In genomic region chr6:52511572-52512151, GRCh38 we compare ENCODE assay signal across 10 cellular contexts.
DNase-seq lines count a peak whose midpoint lies in the region; ATAC-seq and TF ChIP-seq lines count a peak whose summit lies in the region.
"Had no signal": no experiment of that assay in that cellular context is flagged by ENCODE, and none has a peak within 500 bp of the region (broad histone marks: within the 10 kb centered on the region; RNA-seq: fewer than 3 reads in every experiment).

No MANE protein-coding gene starts in this region.

- H3K9me3 ChIP-seq in breast epithelium = no peaks in the 10 kb centered on the region
- H3K9me3 ChIP-seq in left lung = no peaks in the 10 kb centered on the region
- no peaks in the 10 kb centered on the region for H3K9me3 ChIP-seq in stomach smooth muscle (ENCODE audit: control insufficient read depth in 2 of 2, low read length in 2 of 2)

- ATAC-seq in left lung (no peak), GM19455 (IDR thresholded peaks at IDR 0.05; ENCODE audit: unreplicated experiment) (no peak)

- H3K4me3 ChIP-seq in breast epithelium (no peak overlapping the region), left lung (no peak overlapping the region), stomach smooth muscle (ENCODE audit: low read length in 2 of 2) (peak overlapping the region; percentile 22 to 29)

- H3K9ac ChIP-seq in stomach smooth muscle (ENCODE audit: low read length in 2 of 2) = peak overlapping the region; percentile 48 to 58

- H3K36me3 ChIP-seq in breast epithelium = no peaks in the 10 kb centered on the region
- H3K36me3 ChIP-seq in left lung = peaks cover 0 to 66% of the 10 kb centered on the region in 2 donors
- H3K36me3 ChIP-seq in stomach smooth muscle (ENCODE audit: control insufficient read depth in 2 of 2, insufficient read depth in 2 of 2, low read length in 2 of 2) = peaks cover 27 to 39% of the 10 kb centered on the region in 2 donors

- TF ChIP-seq CTCF in breast epithelium (IDR thresholded peaks at IDR 0.05) (no peak), left lung (IDR thresholded peaks at IDR 0.05) (no peak)

- peaks cover 5 to 8% of the 10 kb centered on the region in 2 donors for H3K4me1 ChIP-seq in breast epithelium
- H3K4me1 ChIP-seq in left lung = peaks cover 20 to 24% of the 10 kb centered on the region in 2 donors
- H3K4me1 ChIP-seq in stomach smooth muscle (ENCODE audit: control insufficient read depth, insufficient read depth, low read length) = peaks cover 39% of the 10 kb centered on the region

- H3K27ac ChIP-seq in breast epithelium (peak overlapping the region; percentile 77 to 95), left lung (peak overlapping the region; percentile 59 to 86), stomach smooth muscle (ENCODE audit: low read length) (peak overlapping the region; percentile 83)

- DNase-seq in HS-5 (ENCODE audit: low read depth) (peak; percentile 55), breast epithelium (ENCODE audit: low spot score in 2 of 2) (no peak), left lung (no peak), NCI-H2081 treated with DMSO at 0.1 percent for 48 hours (lab: John Stamatoyannopoulos, UW) (no peak)
- DNase-seq in activated T-cell treated with anti-CD3 and anti-CD28 coated beads, Interleukin-2, amount 50 U/mL, for 48 hours = no peak
- no peak for DNase-seq in stimulated activated naive CD4-positive, alpha-beta T cell treated with Interleukin-2 at 50 U/mL for 16 hours (lab: John Stamatoyannopoulos, UW)
- DNase-seq: Karpas-422; stimulated activated CD4-positive, alpha-beta T cell treated with anti-CD3 and anti-CD28 coated beads, Interleukin-4, amount 100 ng/mL, for 24 hours had no signal

- H3K27me3 ChIP-seq in breast epithelium = no peaks in the 10 kb centered on the region
- H3K27me3 ChIP-seq in left lung = no peaks in the 10 kb centered on the region
- no peaks in the 10 kb centered on the region for H3K27me3 ChIP-seq in stomach smooth muscle (ENCODE audit: control insufficient read depth in 1 of 2, insufficient read depth in 2 of 2, low read length in 2 of 2)

- no peak for TF ChIP-seq POLR2A in breast epithelium (IDR thresholded peaks at IDR 0.05)

- intact Hi-C loops in breast epithelium (cut with DNase I; ENCODE audit: low total_unique reads) = no loop called here
- intact Hi-C loops in left lung (cut with DNase I) = no loop called here

Comparison
In these comparisons a context has a peak if more than half of its experiments do, and no peak if none do; other contexts are left out.
1. H3K4me3 ChIP-seq: peak in stomach smooth muscle (2 of 2); none in breast epithelium (0 of 3) and left lung (0 of 2).
2. Peak in every context shown above with its lines, with median percentiles within 50 percentile points of each other: H3K27ac ChIP-seq.